30 cellular contexts compared by ENCODE assay signal in genomic region chr3:69216981-69217380, GRCh38.
"Had no signal": no experiment of that assay in that cellular context is flagged by ENCODE, and none has a peak within 500 bp of the region (broad histone marks: within the 10 kb centered on the region; RNA-seq: fewer than 3 reads in every experiment).

No MANE protein-coding gene starts in this region.

- H3K27me3 ChIP-seq: pancreas, right atrium auricular region, spleen, stomach, testis, thyroid gland, transverse colon, upper lobe of left lung had no signal

- DNase-seq: head of caudate nucleus; hippocampal formation; left colon; left ventricle myocardium inferior; midbrain; mucosa of descending colon; naive thymus-derived CD4-positive, alpha-beta T cell; nucleus accumbens; pancreas; posterior cingulate gyrus; psoas muscle; spleen; stimulated activated CD4-positive, alpha-beta T cell treated with anti-CD3 and anti-CD28 coated beads, Interleukin-1b, Interleukin-23, amount 100 ng/mL, for 48 hours; stimulated activated CD4-positive, alpha-beta T cell treated with anti-CD3 and anti-CD28 coated beads, Interleukin-2, amount 100 ng/mL, for 48 hours; stimulated activated CD4-positive, alpha-beta T cell treated with anti-CD3 and anti-CD28 coated beads, Interleukin-4, amount 100 ng/mL, for 4 hours; stimulated activated CD8-positive, alpha-beta memory T cell treated with anti-CD3 and anti-CD28 coated beads, Interleukin-4, amount 100 ng/mL, for 48 hours; stimulated activated naive CD4-positive, alpha-beta T cell treated with Interleukin-2 at 50 U/mL for 16 hours; stomach; testis; thyroid gland; transverse colon; upper lobe of left lung had no signal

- H3K27ac Mint-ChIP-seq: memory B cell; naive thymus-derived CD4-positive, alpha-beta T cell; stimulated activated memory B cell treated with anti-CD40 and anti-IgM and Interleukin-4, amounts not matched to agents 10 μg/mL and 1 μg/mL and 100 μg/mL, for 72 hours had no signal

- H3K9me3 ChIP-seq: left ventricle myocardium inferior, mucosa of descending colon, pancreas, psoas muscle, right atrium auricular region, spleen, stomach, testis, thyroid gland, transverse colon, upper lobe of left lung had no signal

- ATAC-seq: left colon; mucosa of descending colon; naive thymus-derived CD4-positive, alpha-beta T cell; natural killer cell treated with Interleukin-12 subunit alpha and Interleukin-12 subunit beta and Interleukin-15 and Interleukin-18, amount 100 ng/mL, for 72 hours; pancreas; psoas muscle; sciatic nerve; stimulated activated memory B cell treated with anti-CD40 and anti-IgM and Interleukin-4, amounts not matched to agents 10 μg/mL and 1 μg/mL and 100 μg/mL, for 72 hours had no signal

- H3K27me3 Mint-ChIP-seq: naive thymus-derived CD4-positive, alpha-beta T cell; natural killer cell treated with Interleukin-12 subunit alpha and Interleukin-12 subunit beta and Interleukin-15 and Interleukin-18, amount 100 ng/mL, for 72 hours had no signal

- H3K27ac ChIP-seq: left ventricle myocardium inferior, pancreas, psoas muscle, right atrium auricular region, skin epidermis, spleen, stomach, testis, thyroid gland, transverse colon, upper lobe of left lung had no signal

- H3K4me1 Mint-ChIP-seq: memory B cell; stimulated activated memory B cell treated with anti-CD40 and anti-IgM and Interleukin-4, amounts not matched to agents 10 μg/mL and 1 μg/mL and 100 μg/mL, for 72 hours had no signal

- H3K36me3 Mint-ChIP-seq: memory B cell; stimulated activated memory B cell treated with anti-CD40 and anti-IgM and Interleukin-4, amounts not matched to agents 10 μg/mL and 1 μg/mL and 100 μg/mL, for 72 hours had no signal

- FAIRE-seq: keratinocyte, pancreas had no signal

- H3K36me3 ChIP-seq: pancreas had no signal

- H3K4me1 ChIP-seq: left ventricle myocardium inferior, psoas muscle, right atrium auricular region, testis, thyroid gland, transverse colon had no signal

- H3K4me3 ChIP-seq: left ventricle myocardium inferior, mucosa of descending colon, pancreas, psoas muscle, right atrium auricular region, skin epidermis, spleen, stomach, testis, thyroid gland, transverse colon, upper lobe of left lung had no signal

- H3K4me3 Mint-ChIP-seq: memory B cell; naive thymus-derived CD4-positive, alpha-beta T cell; natural killer cell treated with Interleukin-12 subunit alpha and Interleukin-12 subunit beta and Interleukin-15 and Interleukin-18, amount 100 ng/mL, for 72 hours; neural crest cell; stimulated activated memory B cell treated with anti-CD40 and anti-IgM and Interleukin-4, amounts not matched to agents 10 μg/mL and 1 μg/mL and 100 μg/mL, for 72 hours had no signal

- H3K9me3 Mint-ChIP-seq: memory B cell; natural killer cell treated with Interleukin-12 subunit alpha and Interleukin-12 subunit beta and Interleukin-15 and Interleukin-18, amount 100 ng/mL, for 72 hours; neural crest cell; stimulated activated memory B cell treated with anti-CD40 and anti-IgM and Interleukin-4, amounts not matched to agents 10 μg/mL and 1 μg/mL and 100 μg/mL, for 72 hours had no signal
